Comparison of ENCODE assay signal across 1 cellular context in the genomic region with DNA sequence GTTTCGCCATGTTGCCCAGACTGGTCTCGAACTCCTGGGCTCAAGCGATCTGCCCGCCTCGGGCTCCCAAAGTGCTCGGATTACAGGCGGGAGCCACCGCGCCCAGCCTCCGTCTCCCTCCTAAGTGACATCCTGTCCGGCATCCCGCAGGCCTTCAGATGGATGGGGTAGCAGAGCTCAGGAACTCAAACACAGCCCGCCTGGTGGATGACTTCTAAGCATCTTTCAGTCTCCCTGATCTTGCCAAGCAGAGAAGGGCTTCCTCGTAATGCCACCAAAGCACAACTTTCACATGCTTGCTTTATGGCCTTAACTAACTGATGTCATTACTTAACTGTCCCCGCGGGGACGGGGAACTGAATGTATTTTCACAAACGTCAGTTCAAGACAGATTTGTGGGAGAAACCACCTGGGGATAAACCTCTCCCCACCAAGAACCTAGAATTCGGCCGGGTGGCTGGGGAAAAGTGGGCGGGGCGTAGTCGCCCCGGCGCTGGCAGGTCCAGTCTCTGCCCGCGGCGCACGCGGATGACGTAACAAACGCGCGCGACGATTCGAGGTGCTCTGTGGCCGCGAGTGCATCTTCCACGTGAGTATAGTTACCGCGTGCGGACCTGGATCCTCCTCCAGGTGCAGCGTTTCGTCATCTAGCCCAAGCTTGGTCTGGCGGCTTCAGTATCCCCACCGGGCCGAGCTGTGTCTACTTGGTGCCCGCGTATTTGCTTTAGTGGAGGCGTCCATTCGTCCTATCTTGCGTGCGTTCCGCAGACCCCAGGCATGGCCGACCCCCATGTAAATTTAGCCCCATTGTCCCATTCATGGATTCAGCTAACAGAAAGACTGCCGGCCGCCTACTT.
TF ChIP-seq lines count a peak whose summit lies in the region.

A gene with protein sequence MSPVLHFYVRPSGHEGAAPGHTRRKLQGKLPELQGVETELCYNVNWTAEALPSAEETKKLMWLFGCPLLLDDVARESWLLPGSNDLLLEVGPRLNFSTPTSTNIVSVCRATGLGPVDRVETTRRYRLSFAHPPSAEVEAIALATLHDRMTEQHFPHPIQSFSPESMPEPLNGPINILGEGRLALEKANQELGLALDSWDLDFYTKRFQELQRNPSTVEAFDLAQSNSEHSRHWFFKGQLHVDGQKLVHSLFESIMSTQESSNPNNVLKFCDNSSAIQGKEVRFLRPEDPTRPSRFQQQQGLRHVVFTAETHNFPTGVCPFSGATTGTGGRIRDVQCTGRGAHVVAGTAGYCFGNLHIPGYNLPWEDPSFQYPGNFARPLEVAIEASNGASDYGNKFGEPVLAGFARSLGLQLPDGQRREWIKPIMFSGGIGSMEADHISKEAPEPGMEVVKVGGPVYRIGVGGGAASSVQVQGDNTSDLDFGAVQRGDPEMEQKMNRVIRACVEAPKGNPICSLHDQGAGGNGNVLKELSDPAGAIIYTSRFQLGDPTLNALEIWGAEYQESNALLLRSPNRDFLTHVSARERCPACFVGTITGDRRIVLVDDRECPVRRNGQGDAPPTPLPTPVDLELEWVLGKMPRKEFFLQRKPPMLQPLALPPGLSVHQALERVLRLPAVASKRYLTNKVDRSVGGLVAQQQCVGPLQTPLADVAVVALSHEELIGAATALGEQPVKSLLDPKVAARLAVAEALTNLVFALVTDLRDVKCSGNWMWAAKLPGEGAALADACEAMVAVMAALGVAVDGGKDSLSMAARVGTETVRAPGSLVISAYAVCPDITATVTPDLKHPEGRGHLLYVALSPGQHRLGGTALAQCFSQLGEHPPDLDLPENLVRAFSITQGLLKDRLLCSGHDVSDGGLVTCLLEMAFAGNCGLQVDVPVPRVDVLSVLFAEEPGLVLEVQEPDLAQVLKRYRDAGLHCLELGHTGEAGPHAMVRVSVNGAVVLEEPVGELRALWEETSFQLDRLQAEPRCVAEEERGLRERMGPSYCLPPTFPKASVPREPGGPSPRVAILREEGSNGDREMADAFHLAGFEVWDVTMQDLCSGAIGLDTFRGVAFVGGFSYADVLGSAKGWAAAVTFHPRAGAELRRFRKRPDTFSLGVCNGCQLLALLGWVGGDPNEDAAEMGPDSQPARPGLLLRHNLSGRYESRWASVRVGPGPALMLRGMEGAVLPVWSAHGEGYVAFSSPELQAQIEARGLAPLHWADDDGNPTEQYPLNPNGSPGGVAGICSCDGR (N-terminal part only) (plus strand): TSS at position 539 of the 857 bp plus-strand sequence. CDS start 4,649 bp downstream, outside the sequence.

TF ChIP-seq in HepG2, 621 proteins besides CTCF, POLR2A, EP300 and RAD21 (continued from another document and continues in another):
- TF ChIP-seq, protein P1, sequence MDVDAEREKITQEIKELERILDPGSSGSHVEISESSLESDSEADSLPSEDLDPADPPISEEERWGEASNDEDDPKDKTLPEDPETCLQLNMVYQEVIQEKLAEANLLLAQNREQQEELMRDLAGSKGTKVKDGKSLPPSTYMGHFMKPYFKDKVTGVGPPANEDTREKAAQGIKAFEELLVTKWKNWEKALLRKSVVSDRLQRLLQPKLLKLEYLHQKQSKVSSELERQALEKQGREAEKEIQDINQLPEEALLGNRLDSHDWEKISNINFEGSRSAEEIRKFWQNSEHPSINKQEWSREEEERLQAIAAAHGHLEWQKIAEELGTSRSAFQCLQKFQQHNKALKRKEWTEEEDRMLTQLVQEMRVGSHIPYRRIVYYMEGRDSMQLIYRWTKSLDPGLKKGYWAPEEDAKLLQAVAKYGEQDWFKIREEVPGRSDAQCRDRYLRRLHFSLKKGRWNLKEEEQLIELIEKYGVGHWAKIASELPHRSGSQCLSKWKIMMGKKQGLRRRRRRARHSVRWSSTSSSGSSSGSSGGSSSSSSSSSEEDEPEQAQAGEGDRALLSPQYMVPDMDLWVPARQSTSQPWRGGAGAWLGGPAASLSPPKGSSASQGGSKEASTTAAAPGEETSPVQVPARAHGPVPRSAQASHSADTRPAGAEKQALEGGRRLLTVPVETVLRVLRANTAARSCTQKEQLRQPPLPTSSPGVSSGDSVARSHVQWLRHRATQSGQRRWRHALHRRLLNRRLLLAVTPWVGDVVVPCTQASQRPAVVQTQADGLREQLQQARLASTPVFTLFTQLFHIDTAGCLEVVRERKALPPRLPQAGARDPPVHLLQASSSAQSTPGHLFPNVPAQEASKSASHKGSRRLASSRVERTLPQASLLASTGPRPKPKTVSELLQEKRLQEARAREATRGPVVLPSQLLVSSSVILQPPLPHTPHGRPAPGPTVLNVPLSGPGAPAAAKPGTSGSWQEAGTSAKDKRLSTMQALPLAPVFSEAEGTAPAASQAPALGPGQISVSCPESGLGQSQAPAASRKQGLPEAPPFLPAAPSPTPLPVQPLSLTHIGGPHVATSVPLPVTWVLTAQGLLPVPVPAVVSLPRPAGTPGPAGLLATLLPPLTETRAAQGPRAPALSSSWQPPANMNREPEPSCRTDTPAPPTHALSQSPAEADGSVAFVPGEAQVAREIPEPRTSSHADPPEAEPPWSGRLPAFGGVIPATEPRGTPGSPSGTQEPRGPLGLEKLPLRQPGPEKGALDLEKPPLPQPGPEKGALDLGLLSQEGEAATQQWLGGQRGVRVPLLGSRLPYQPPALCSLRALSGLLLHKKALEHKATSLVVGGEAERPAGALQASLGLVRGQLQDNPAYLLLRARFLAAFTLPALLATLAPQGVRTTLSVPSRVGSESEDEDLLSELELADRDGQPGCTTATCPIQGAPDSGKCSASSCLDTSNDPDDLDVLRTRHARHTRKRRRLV (CRISPR knock-in tag; IDR thresholded peaks at IDR 0.05) = no peak
- TF ChIP-seq ZNF317 (CRISPR knock-in tag; IDR thresholded peaks at IDR 0.05) (0 out of 2 replicates have a peak, but pooled peaks have one; percentile 17), NCOA2 (CRISPR knock-in tag; IDR thresholded peaks at IDR 0.05) (0 out of 2 replicates have a peak, but pooled peaks have one; percentile 14), MED13 (CRISPR knock-in tag; IDR thresholded peaks at IDR 0.05) (no peak), ELF3 (CRISPR knock-in tag; IDR thresholded peaks at IDR 0.05) (no peak), PITX1 (CRISPR knock-in tag; IDR thresholded peaks at IDR 0.05) (no peak), KLF16 (CRISPR knock-in tag; IDR thresholded peaks at IDR 0.05) (peak in 1 of 2 experiments; percentile 52; a peak in 1 of 4 replicates), ZFY (CRISPR knock-in tag; IDR thresholded peaks at IDR 0.05) (peak; percentile 59; the same call in 1 of the 2 replicates), ATM (IDR thresholded peaks at IDR 0.05; ENCODE audit: borderline replicate concordance) (no peak), CHCHD3 (CRISPR knock-in tag; IDR thresholded peaks at IDR 0.05) (no peak), NR3C1 (CRISPR knock-in tag; IDR thresholded peaks at IDR 0.05) (no peak), SRF (IDR thresholded peaks at IDR 0.05; ENCODE audit: low read depth, low read length) (peak; percentile 70), HNRNPLL (IDR thresholded peaks at IDR 0.05; ENCODE audit: low read depth, low read length, poor library complexity, severe bottlenecking) (peak; percentile 69), ZNF598 (CRISPR knock-in tag; IDR thresholded peaks at IDR 0.05; ENCODE audit: borderline replicate concordance) (no peak), HOXA9 (CRISPR knock-in tag; IDR thresholded peaks at IDR 0.05; ENCODE audit: borderline replicate concordance) (0 out of 2 replicates have a peak, but pooled peaks have one; percentile 40), ELF4 (CRISPR knock-in tag; IDR thresholded peaks at IDR 0.05; ENCODE audit: borderline replicate concordance) (no peak), ZNF839 (CRISPR knock-in tag; IDR thresholded peaks at IDR 0.05; ENCODE audit: borderline replicate concordance) (peak; percentile 63; the same call in 1 of the 2 replicates), ZNF354B (CRISPR knock-in tag; IDR thresholded peaks at IDR 0.05) (no peak), SALL2 (CRISPR knock-in tag; IDR thresholded peaks at IDR 0.05) (peak; percentile 30; the same call in 1 of the 2 replicates), ZNF564 (CRISPR knock-in tag; IDR thresholded peaks at IDR 0.05) (peak; percentile 24; the same call in 1 of the 2 replicates), AKAP8 (CRISPR knock-in tag; IDR thresholded peaks at IDR 0.05) (peak; percentile 71; the same call in 1 of the 2 replicates), DPF2 (CRISPR knock-in tag; IDR thresholded peaks at IDR 0.05; ENCODE audit: borderline replicate concordance, low read depth) (no peak), ZFP37 (CRISPR knock-in tag; IDR thresholded peaks at IDR 0.05; ENCODE audit: borderline replicate concordance) (no peak), ZNF138 (CRISPR knock-in tag; IDR thresholded peaks at IDR 0.05; ENCODE audit: low read depth) (peak; percentile 46; the same call in 1 of the 2 replicates), MEIS2 (CRISPR knock-in tag; IDR thresholded peaks at IDR 0.05) (no peak; the same call in 1 of the 2 replicates), ZNF460 (CRISPR knock-in tag; IDR thresholded peaks at IDR 0.05; ENCODE audit: borderline replicate concordance) (no peak), TP53 (CRISPR knock-in tag; conservative IDR thresholded peaks at IDR 0.05) (no peak), POGZ (CRISPR knock-in tag; IDR thresholded peaks at IDR 0.05) (no peak), PRPF4 (IDR thresholded peaks at IDR 0.05; ENCODE audit: low read depth, low read length, poor library complexity, severe bottlenecking) (no peak), XRCC5 (optimal IDR thresholded peaks at IDR 0.05; ENCODE audit: low read length) (peak; percentile 41), ASH2L (IDR thresholded peaks at IDR 0.05; ENCODE audit: insufficient read length, low read depth, low read length) (peak; percentile 94), ZNF616 (CRISPR knock-in tag; IDR thresholded peaks at IDR 0.05; ENCODE audit: low read depth) (peak; percentile 59; the same call in 1 of the 2 replicates), GFI1 (CRISPR knock-in tag; IDR thresholded peaks at IDR 0.05; ENCODE audit: borderline replicate concordance) (peak; percentile 10; the same call in 1 of the 2 replicates), ZNF709 (CRISPR knock-in tag; IDR thresholded peaks at IDR 0.05) (no peak)
- TF ChIP-seq, protein P2, sequence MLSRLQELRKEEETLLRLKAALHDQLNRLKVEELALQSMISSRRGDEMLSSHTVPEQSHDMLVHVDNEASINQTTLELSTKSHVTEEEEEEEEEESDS (CRISPR knock-in tag; IDR thresholded peaks at IDR 0.05; ENCODE audit: borderline replicate concordance) = no peak
- TF ChIP-seq, protein P3, sequence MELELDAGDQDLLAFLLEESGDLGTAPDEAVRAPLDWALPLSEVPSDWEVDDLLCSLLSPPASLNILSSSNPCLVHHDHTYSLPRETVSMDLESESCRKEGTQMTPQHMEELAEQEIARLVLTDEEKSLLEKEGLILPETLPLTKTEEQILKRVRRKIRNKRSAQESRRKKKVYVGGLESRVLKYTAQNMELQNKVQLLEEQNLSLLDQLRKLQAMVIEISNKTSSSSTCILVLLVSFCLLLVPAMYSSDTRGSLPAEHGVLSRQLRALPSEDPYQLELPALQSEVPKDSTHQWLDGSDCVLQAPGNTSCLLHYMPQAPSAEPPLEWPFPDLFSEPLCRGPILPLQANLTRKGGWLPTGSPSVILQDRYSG (CRISPR knock-in tag; IDR thresholded peaks at IDR 0.05) = no peak
- TF ChIP-seq, protein P4, sequence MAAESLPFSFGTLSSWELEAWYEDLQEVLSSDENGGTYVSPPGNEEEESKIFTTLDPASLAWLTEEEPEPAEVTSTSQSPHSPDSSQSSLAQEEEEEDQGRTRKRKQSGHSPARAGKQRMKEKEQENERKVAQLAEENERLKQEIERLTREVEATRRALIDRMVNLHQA (CRISPR knock-in tag; IDR thresholded peaks at IDR 0.05) = no peak
- TF ChIP-seq, protein P5, sequence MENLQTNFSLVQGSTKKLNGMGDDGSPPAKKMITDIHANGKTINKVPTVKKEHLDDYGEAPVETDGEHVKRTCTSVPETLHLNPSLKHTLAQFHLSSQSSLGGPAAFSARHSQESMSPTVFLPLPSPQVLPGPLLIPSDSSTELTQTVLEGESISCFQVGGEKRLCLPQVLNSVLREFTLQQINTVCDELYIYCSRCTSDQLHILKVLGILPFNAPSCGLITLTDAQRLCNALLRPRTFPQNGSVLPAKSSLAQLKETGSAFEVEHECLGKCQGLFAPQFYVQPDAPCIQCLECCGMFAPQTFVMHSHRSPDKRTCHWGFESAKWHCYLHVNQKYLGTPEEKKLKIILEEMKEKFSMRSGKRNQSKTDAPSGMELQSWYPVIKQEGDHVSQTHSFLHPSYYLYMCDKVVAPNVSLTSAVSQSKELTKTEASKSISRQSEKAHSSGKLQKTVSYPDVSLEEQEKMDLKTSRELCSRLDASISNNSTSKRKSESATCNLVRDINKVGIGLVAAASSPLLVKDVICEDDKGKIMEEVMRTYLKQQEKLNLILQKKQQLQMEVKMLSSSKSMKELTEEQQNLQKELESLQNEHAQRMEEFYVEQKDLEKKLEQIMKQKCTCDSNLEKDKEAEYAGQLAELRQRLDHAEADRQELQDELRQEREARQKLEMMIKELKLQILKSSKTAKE (CRISPR knock-in tag; IDR thresholded peaks at IDR 0.05; ENCODE audit: borderline replicate concordance) = no peak
- TF ChIP-seq, protein P6, sequence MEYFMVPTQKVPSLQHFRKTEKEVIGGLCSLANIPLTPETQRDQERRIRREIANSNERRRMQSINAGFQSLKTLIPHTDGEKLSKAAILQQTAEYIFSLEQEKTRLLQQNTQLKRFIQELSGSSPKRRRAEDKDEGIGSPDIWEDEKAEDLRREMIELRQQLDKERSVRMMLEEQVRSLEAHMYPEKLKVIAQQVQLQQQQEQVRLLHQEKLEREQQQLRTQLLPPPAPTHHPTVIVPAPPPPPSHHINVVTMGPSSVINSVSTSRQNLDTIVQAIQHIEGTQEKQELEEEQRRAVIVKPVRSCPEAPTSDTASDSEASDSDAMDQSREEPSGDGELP (IDR thresholded peaks at IDR 0.05; ENCODE audit: borderline replicate concordance, low read depth) = peak; percentile 46; the same call in 1 of the 2 replicates
- TF ChIP-seq, protein P7, sequence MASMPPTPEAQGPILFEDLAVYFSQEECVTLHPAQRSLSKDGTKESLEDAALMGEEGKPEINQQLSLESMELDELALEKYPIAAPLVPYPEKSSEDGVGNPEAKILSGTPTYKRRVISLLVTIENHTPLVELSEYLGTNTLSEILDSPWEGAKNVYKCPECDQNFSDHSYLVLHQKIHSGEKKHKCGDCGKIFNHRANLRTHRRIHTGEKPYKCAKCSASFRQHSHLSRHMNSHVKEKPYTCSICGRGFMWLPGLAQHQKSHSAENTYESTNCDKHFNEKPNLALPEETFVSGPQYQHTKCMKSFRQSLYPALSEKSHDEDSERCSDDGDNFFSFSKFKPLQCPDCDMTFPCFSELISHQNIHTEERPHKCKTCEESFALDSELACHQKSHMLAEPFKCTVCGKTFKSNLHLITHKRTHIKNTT (CRISPR knock-in tag; IDR thresholded peaks at IDR 0.05) = no peak
- TF ChIP-seq, protein P8, sequence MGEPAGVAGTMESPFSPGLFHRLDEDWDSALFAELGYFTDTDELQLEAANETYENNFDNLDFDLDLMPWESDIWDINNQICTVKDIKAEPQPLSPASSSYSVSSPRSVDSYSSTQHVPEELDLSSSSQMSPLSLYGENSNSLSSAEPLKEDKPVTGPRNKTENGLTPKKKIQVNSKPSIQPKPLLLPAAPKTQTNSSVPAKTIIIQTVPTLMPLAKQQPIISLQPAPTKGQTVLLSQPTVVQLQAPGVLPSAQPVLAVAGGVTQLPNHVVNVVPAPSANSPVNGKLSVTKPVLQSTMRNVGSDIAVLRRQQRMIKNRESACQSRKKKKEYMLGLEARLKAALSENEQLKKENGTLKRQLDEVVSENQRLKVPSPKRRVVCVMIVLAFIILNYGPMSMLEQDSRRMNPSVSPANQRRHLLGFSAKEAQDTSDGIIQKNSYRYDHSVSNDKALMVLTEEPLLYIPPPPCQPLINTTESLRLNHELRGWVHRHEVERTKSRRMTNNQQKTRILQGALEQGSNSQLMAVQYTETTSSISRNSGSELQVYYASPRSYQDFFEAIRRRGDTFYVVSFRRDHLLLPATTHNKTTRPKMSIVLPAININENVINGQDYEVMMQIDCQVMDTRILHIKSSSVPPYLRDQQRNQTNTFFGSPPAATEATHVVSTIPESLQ (CRISPR knock-in tag; conservative IDR thresholded peaks at IDR 0.05) = no peak
